ENCODE assay signal across 20 cellular contexts in the genomic region with DNA sequence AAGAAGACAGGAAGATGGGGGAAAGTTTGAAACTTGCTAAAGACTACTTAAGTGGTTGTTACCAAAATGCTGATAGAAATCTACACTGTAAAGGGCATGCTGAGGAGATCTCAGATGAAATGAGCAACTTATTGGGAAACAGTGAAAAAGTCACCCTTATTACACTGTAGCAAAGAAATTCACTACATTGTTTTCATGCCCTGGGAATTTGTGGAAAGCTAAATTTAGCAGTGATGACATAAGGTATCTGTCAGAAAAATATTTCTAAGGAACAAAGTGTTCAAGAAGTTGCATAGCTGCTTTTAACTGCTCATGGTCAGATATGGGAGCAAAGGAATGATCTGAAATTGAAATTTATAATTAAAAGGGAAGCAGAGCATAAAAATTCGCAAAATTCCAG.
"Had no signal": no experiment of that assay in that cellular context is flagged by ENCODE, and none has a peak within 500 bp of the region (broad histone marks: within the 10 kb centered on the region; RNA-seq: fewer than 3 reads in every experiment).

No MANE protein-coding gene starts in this region.

- H3K27me3 ChIP-seq: adrenal gland, neural progenitor cell, right atrium auricular region, testis, upper lobe of left lung had no signal

- H3K27ac ChIP-seq: adrenal gland, neural progenitor cell, prostate gland, right atrium auricular region, skin epidermis, testis, upper lobe of left lung had no signal

- H3K4me3 ChIP-seq: adrenal gland, neural progenitor cell, prostate gland, right atrium auricular region, skin epidermis, testis, upper lobe of left lung had no signal

- H3K9me3 ChIP-seq: adrenal gland, prostate gland, right atrium auricular region, testis, upper lobe of left lung had no signal

- H3K27me3 Mint-ChIP-seq: activated naive CD4-positive, alpha-beta T cell treated with anti-CD3 and anti-CD28 coated beads, Interleukin-2, amount 50 U/mL, for 24 hours; naive thymus-derived CD4-positive, alpha-beta T cell; stimulated activated naive CD8-positive, alpha-beta T cell treated with anti-CD3 and anti-CD28 coated beads, Interleukin-15, amount 100 ng/mL, for 72 hours had no signal

- ATAC-seq: left cardiac atrium; naive thymus-derived CD4-positive, alpha-beta T cell; stimulated activated naive CD8-positive, alpha-beta T cell treated with anti-CD3 and anti-CD28 coated beads, Interleukin-15, amount 100 ng/mL, for 72 hours had no signal

- H3K27ac Mint-ChIP-seq: activated naive CD4-positive, alpha-beta T cell treated with anti-CD3 and anti-CD28 coated beads, Interleukin-2, amount 50 U/mL, for 24 hours; brain; naive thymus-derived CD4-positive, alpha-beta T cell; neural progenitor cell; stimulated activated naive CD8-positive, alpha-beta T cell treated with anti-CD3 and anti-CD28 coated beads, Interleukin-15, amount 100 ng/mL, for 72 hours had no signal

- H3K36me3 ChIP-seq: adrenal gland, neural progenitor cell, prostate gland, right atrium auricular region, upper lobe of left lung had no signal

- H3K4me1 ChIP-seq: adrenal gland, neural progenitor cell, prostate gland, right atrium auricular region, testis, upper lobe of left lung had no signal

- H3K4me1 Mint-ChIP-seq: activated naive CD4-positive, alpha-beta T cell treated with anti-CD3 and anti-CD28 coated beads, Interleukin-2, amount 50 U/mL, for 24 hours; brain; naive thymus-derived CD4-positive, alpha-beta T cell; neural progenitor cell; stimulated activated naive CD8-positive, alpha-beta T cell treated with anti-CD3 and anti-CD28 coated beads, Interleukin-15, amount 100 ng/mL, for 72 hours had no signal

- H3K9me3 Mint-ChIP-seq: brain had no signal

- H2AFZ ChIP-seq: neural progenitor cell had no signal

- H3K4me3 Mint-ChIP-seq: activated naive CD4-positive, alpha-beta T cell treated with anti-CD3 and anti-CD28 coated beads, Interleukin-2, amount 50 U/mL, for 24 hours; brain; naive thymus-derived CD4-positive, alpha-beta T cell; neural progenitor cell; stimulated activated naive CD8-positive, alpha-beta T cell treated with anti-CD3 and anti-CD28 coated beads, Interleukin-15, amount 100 ng/mL, for 72 hours had no signal

- H3K4me2 ChIP-seq: neural progenitor cell had no signal

- DNase-seq: activated CD4-positive, alpha-beta T cell treated with anti-CD3 and anti-CD28 coated beads, Interleukin-2, amount 50 U/mL, for 4 hours; activated gamma-delta T cell; adrenal gland; cortex of kidney; erythroblast; glutamatergic neuron; hippocampal formation; left cardiac atrium; naive thymus-derived CD4-positive, alpha-beta T cell; stimulated activated CD4-positive, alpha-beta T cell treated with anti-CD3 and anti-CD28 coated beads, Interleukin-15, amount 100 ng/mL, for 24 hours; stimulated activated CD4-positive, alpha-beta T cell treated with anti-CD3 and anti-CD28 coated beads, Interleukin-2, amount 100 ng/mL, for 48 hours; stimulated activated naive CD8-positive, alpha-beta T cell treated with anti-CD3 and anti-CD28 coated beads, Interleukin-15, amount 100 ng/mL, for 72 hours; testis; upper lobe of left lung had no signal

- H3K36me3 Mint-ChIP-seq: activated naive CD4-positive, alpha-beta T cell treated with anti-CD3 and anti-CD28 coated beads, Interleukin-2, amount 50 U/mL, for 24 hours; brain; naive thymus-derived CD4-positive, alpha-beta T cell; neural progenitor cell had no signal

- H3K9ac ChIP-seq: neural progenitor cell had no signal
